31 cellular contexts compared by ENCODE assay signal in the genomic region with DNA sequence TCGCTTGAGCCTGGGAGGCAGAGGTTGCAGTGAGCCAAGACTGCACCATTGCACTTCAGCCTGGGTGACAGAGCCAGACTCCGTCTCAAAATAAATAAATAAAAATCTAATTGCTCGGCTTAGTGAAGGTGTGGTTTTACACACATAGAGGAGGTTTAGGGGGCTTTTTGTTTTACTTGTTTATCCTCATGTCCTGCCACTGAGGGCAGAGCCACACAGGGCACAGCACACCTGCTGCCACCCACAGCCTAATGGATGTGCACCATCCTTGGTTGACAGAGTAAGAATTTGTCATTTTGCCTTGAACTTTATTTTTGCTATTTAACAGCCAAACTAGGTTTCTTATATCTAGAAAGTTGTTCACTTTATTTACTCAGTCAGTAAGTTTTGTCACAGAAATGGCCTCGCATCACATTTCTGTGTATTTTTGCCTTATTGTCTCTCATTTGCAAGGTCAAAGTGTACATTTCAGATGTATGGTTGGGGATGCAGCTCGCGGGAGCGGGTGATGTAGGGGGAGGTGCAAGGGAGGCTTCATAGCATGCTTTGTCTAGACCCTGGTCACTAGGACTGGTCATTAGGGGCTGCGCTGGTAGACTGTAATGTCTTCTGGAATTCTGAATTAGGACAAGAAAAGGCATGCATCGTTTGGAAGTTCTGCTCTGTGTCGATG.
"Had no signal": no experiment of that assay in that cellular context is flagged by ENCODE, and none has a peak within 500 bp of the region (broad histone marks: within the 10 kb centered on the region; RNA-seq: fewer than 3 reads in every experiment).

No MANE protein-coding gene starts in this region.

- H3K27me3 ChIP-seq: adrenal gland, body of pancreas, brain microvascular endothelial cell, breast epithelium had no signal

- H3K27ac ChIP-seq: adrenal gland, brain microvascular endothelial cell, breast epithelium, VCaP had no signal

- ATAC-seq: activated CD8-positive, alpha-beta T cell treated with anti-CD3 and anti-CD28 coated beads for 36 hours; activated naive CD4-positive, alpha-beta T cell treated with anti-CD3 and anti-CD28 coated beads, Interleukin-2, amount 50 U/mL, for 72 hours; activated T-cell treated with anti-CD3 and anti-CD28 coated beads, Interleukin-2, amount 50 U/mL, for 4 hours; activated T-cell treated with anti-CD3 and anti-CD28 coated beads, Interleukin-2, amount 50 U/mL, for 72 hours; activated T-helper 17 cell treated with anti-CD3 and anti-CD28 coated beads, Interleukin-2, amount 50 U/mL, for 72 hours; body of pancreas had no signal

- H3K9me3 ChIP-seq: adrenal gland, body of pancreas, breast epithelium had no signal

- DNase-seq: activated B cell treated with CpG ODN at 0.5 μM for 24 hours; activated CD4-positive, alpha-beta memory T cell treated with anti-CD3 and anti-CD28 coated beads for 36 hours; activated CD4-positive, alpha-beta T cell treated with anti-CD3 and anti-CD28 coated beads for 4 hours; activated CD4-positive, alpha-beta T cell treated with anti-CD3 and anti-CD28 coated beads, Interleukin-2, amount 10 ng/mL, durations not matched to agents 24 days and 14 days; activated CD4-positive, alpha-beta T cell treated with anti-CD3 and anti-CD28 coated beads, Interleukin-2, amount 50 U/mL, for 1 hour; activated CD4-positive, alpha-beta T cell treated with anti-CD3 and anti-CD28 coated beads, Interleukin-2, amount 50 U/mL, for 4 hours; activated CD4-positive, CD25-positive, alpha-beta regulatory T cell treated with anti-CD3 and anti-CD28 coated beads, Interleukin-2, amount 50 U/mL, for 72 hours; activated CD8-positive, alpha-beta memory T cell treated with anti-CD3 and anti-CD28 coated beads, Interleukin-2, amount 50 U/mL, for 4 hours; activated CD8-positive, alpha-beta T cell treated with anti-CD3 and anti-CD28 coated beads for 36 hours; activated effector memory CD4-positive, alpha-beta T cell treated with anti-CD3 and anti-CD28 coated beads, Interleukin-2, amount 50 U/mL, for 16 hours; activated gamma-delta T cell treated with Interleukin-2 at 50 U/mL for 16 hours; activated naive CD4-positive, alpha-beta T cell; activated naive CD4-positive, alpha-beta T cell treated with anti-CD3 and anti-CD28 coated beads for 36 hours; activated naive CD4-positive, alpha-beta T cell treated with anti-CD3 and anti-CD28 coated beads, Interleukin-2, amount 50 U/mL, for 16 hours; activated naive CD8-positive, alpha-beta T cell treated with anti-CD3 and anti-CD28 coated beads for 36 hours; activated T-cell treated with anti-CD3 and anti-CD28 coated beads for 4 hours; activated T-cell treated with anti-CD3 and anti-CD28 coated beads, Interleukin-2, amount 50 U/mL, for 1 hour; activated T-cell treated with anti-CD3 and anti-CD28 coated beads, Interleukin-2, amount 50 U/mL, for 4 hours; activated T-cell treated with anti-CD3 and anti-CD28 coated beads, Interleukin-2, amount 50 U/mL, for 72 hours; adrenal gland; amniotic stem cell; aorta; body of pancreas; brain microvascular endothelial cell; central memory CD4-positive, alpha-beta T cell; T-helper 2 cell; T-helper 9 cell had no signal

- H3K4me3 ChIP-seq: adrenal gland, body of pancreas, breast epithelium had no signal

- H3K36me3 ChIP-seq: adrenal gland, brain microvascular endothelial cell, breast epithelium had no signal
